8 cellular contexts compared by ENCODE assay signal in the genomic region with DNA sequence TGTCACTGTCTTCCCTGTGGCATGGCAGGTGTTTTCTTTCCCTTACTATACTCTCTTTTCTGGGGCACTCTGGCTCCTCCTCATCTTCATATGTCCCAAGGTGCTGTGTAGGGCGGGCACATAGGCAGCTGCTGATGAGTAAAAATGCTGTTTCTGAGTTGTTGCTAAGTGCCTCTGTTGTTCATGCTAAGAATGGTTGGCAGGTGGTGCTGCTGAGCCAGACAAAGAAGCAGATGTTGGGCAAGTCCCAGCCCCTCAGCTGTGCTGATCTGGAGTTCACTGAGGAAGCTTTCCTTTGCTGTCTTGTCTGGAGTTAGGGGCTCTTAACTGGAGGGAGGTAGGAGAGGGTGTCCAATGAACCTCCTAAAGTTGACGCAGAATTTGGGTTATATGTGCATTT. TPM values are rescaled to one million over a fixed set of nuclear protein-coding genes. Genes with fewer than 3 reads are reported as not detected.
DNase-seq lines count a peak whose midpoint lies in the region; ATAC-seq, FAIRE-seq and TF ChIP-seq lines count a peak whose summit lies in the region.

No MANE protein-coding gene starts in this region.

- 64 to 83% (median 74%) methylated on average over 2 of the region's 2 CpGs for WGBS in adrenal gland, 4 donors
- whole genome bisulfite sequencing in lower leg skin, 2 donors: 66 to 72% methylated on average over 2 of the region's 2 CpGs

- peak; percentile 55 for DNase-seq in EL
- peak; percentile 5 for DNase-seq in HTR-8/SVneo (ENCODE audit: insufficient read length, low spot score)
- DNase-seq in T follicular helper cell (ENCODE audit: low read depth): peak; percentile 58
- DNase-seq in adrenal gland: peak; percentile 45 to 80 (median 70)
- DNase-seq in islet precursor cell: peak; percentile 85
- peak; percentile 52 for DNase-seq in stimulated activated CD8-positive, alpha-beta memory T cell treated with anti-CD3 and anti-CD28 coated beads, Interleukin-12 subunit alpha, Interleukin-12 subunit beta, amount 100 ng/mL, for 1 hour (ENCODE audit: low read depth)
- DNase-seq in lower leg skin (ENCODE audit: low spot score in 2 of 2): no peak

- H3K9me3 ChIP-seq in adrenal gland (replicated peaks in 1 of 3): no peaks in the 10 kb centered on the region

- H3K27me3 ChIP-seq in adrenal gland: no peaks in the 10 kb centered on the region

- H3K4me1 ChIP-seq in adrenal gland (replicated peaks in 1 of 2): no peaks in the 10 kb centered on the region

- TF ChIP-seq CTCF in adrenal gland (IDR thresholded peaks at IDR 0.05): peak; percentile 14 to 65 (median 46)
- TF ChIP-seq CTCF in lower leg skin (IDR thresholded peaks at IDR 0.05): no peak

- H3K36me3 ChIP-seq in adrenal gland (replicated peaks in 1 of 2): peaks cover 0 to 37% of the 10 kb centered on the region in 2 donors

- ATAC-seq in GM21447 (IDR thresholded peaks at IDR 0.05; ENCODE audit: unreplicated experiment): peak; percentile 97

- no peak for FAIRE-seq in HTR-8/SVneo (lab: Jason Lieb, UNC)

- TF ChIP-seq POLR2A in adrenal gland (IDR thresholded peaks at IDR 0.05) (no peak), lower leg skin (IDR thresholded peaks at IDR 0.05) (no peak)

- intact Hi-C loops in adrenal gland (cut with DNase I): no loop called here
- intact Hi-C loops in lower leg skin (cut with DNase I; ENCODE audit: low total_unique reads): no loop called here

- H3K4me3 ChIP-seq in adrenal gland: no peak overlapping the region
- no peak overlapping the region for H3K4me3 ChIP-seq in lower leg skin (ENCODE audit: low read depth, poor library complexity, severe bottlenecking)

- H3K27ac ChIP-seq in adrenal gland: no peak overlapping the region

RNA-seq across cellular contexts. Expression of gene HADH, which starts 40.6 kb away (rescaled TPM):
- total RNA-seq in adrenal gland (100 to 1,000 TPM in 2 of 8 donors, 10 to 100 TPM in 6; 55.4 to 123 (median 71.5) TPM), lower leg skin (10 to 100 TPM; 31.5 to 39.9 (median 35.3) TPM)
- 100 to 1,000 TPM in 1 of 3 donors, 10 to 100 TPM in 2; 38.0 to 102 (median 49.4) TPM for polyA plus RNA-seq in adrenal gland

Comparison
In these comparisons a context has a peak if more than half of its experiments do, and no peak if none do; other contexts are left out.
1. DNase-seq: peak in EL (single experiment), HTR-8/SVneo (single experiment), T follicular helper cell (single experiment), adrenal gland (7 of 7), islet precursor cell (single experiment) and stimulated activated CD8-positive, alpha-beta memory T cell treated with anti-CD3 and anti-CD28 coated beads, Interleukin-12 subunit alpha, Interleukin-12 subunit beta, amount 100 ng/mL, for 1 hour (single experiment); none in lower leg skin (0 of 2).
2. CTCF ChIP-seq: peak in adrenal gland (6 of 6); none in lower leg skin (0 of 3).